ENCODE assay signal across 11 cellular contexts in genomic region chr5:7397005-7397546, GRCh38. TPM values are rescaled to one million over a fixed set of nuclear protein-coding genes. Genes with fewer than 3 reads are reported as not detected.
DNase-seq lines count a peak whose midpoint lies in the region; ATAC-seq, FAIRE-seq and TF ChIP-seq lines count a peak whose summit lies in the region.
"Had no signal": no experiment of that assay in that cellular context is flagged by ENCODE, and none has a peak within 500 bp of the region (broad histone marks: within the 10 kb centered on the region; RNA-seq: fewer than 3 reads in every experiment).

No MANE protein-coding gene starts in this region.

- H3K4me3 ChIP-seq in astrocyte (ENCODE audit: insufficient read depth, low read depth, low read length) (peak overlapping the region; percentile 46), thoracic aorta (peak overlapping the region; percentile 87)

- H3K27ac ChIP-seq in astrocyte (ENCODE audit: low read depth, low read length) (no peak overlapping the region), thoracic aorta (peak overlapping the region in 1 of 2 donors; percentile 56)

- no peak overlapping the region for H3K27ac Mint-ChIP-seq in astrocyte (ENCODE audit: unreplicated experiment)

- H3K4me1 ChIP-seq in astrocyte (ENCODE audit: insufficient read depth, low read length) (no peaks in the 10 kb centered on the region), thoracic aorta (ENCODE audit: control insufficient read depth in 1 of 2, low read depth in 2 of 2) (peaks cover 0 to 5% of the 10 kb centered on the region in 2 donors)

- H3K27me3 ChIP-seq in astrocyte (ENCODE audit: insufficient read depth, low read length), result peaks cover 27% of the 10 kb centered on the region
- no peaks in the 10 kb centered on the region for H3K27me3 ChIP-seq in thoracic aorta (replicated peaks; ENCODE audit: insufficient read depth)

- no peaks in the 10 kb centered on the region for H3K79me2 ChIP-seq in astrocyte (ENCODE audit: insufficient read depth, low read length)

- no peaks in the 10 kb centered on the region for H3K4me1 Mint-ChIP-seq in astrocyte (ENCODE audit: low read depth, unreplicated experiment)

- ATAC-seq in thoracic aorta (ENCODE audit: insufficient number of reproducible peaks, low FRiP score, low read depth) (no peak), left colon (no peak)

- intact Hi-C loops in posterior vena cava (cut with DNase I), result loop anchor here (10.0 kb wide), 4 partner anchors 348 to 632 kb away; no protein-coding TSS in a partner anchor
- intact Hi-C loops in left colon (cut with DNase I, micrococcal nuclease), result no loop called here

- peak; percentile 9 to 41 for DNase-seq in NCI-H2081 (lab: John Stamatoyannopoulos, UW)
- no peak for DNase-seq in NCI-H2081 treated with DMSO at 0.1 percent for 48 hours (lab: John Stamatoyannopoulos, UW)
- peak; percentile 25 for DNase-seq in astrocyte (ENCODE audit: low read depth)
- peak; percentile 79 for DNase-seq in left kidney (ENCODE audit: low read depth, low spot score)
- DNase-seq in thoracic aorta (ENCODE audit: low spot score), result no peak
- DNase-seq in activated CD8-positive, alpha-beta memory T cell treated with anti-CD3 and anti-CD28 coated beads for 24 hours, result no peak
- no peak for DNase-seq in posterior vena cava (ENCODE audit: low spot score)
- no peak for DNase-seq in left colon
- DNase-seq: T-helper 9 cell had no signal

- no peaks in the 10 kb centered on the region for H3K27me3 Mint-ChIP-seq in astrocyte (ENCODE audit: low read depth, unreplicated experiment)

- H3K9me3 ChIP-seq in astrocyte (ENCODE audit: insufficient read depth, low read depth, low read length), result no peaks in the 10 kb centered on the region
- no peaks in the 10 kb centered on the region for H3K9me3 ChIP-seq in thoracic aorta

- H4K20me1 ChIP-seq in astrocyte (ENCODE audit: insufficient read depth, low read length), result no peaks in the 10 kb centered on the region

- no peak for TF ChIP-seq CTCF in astrocyte (IDR thresholded peaks at IDR 0.05; ENCODE audit: insufficient read depth, low read depth, low read length)
- TF ChIP-seq CTCF in thoracic aorta (IDR thresholded peaks at IDR 0.05), result no peak

- H3K9ac ChIP-seq in astrocyte (ENCODE audit: low read length), result peak overlapping the region; percentile 10

- no peaks in the 10 kb centered on the region for H3K36me3 ChIP-seq in astrocyte (ENCODE audit: insufficient read depth, low read length)
- H3K36me3 ChIP-seq in thoracic aorta, result no peaks in the 10 kb centered on the region

- H3K9me3 Mint-ChIP-seq in astrocyte (ENCODE audit: unreplicated experiment), result no peaks in the 10 kb centered on the region

- no peak for FAIRE-seq in astrocyte (lab: Jason Lieb, UNC)
- FAIRE-seq: A204.1, colon had no signal

- peak overlapping the region; percentile 88 for H2AFZ ChIP-seq in astrocyte (ENCODE audit: low read depth, low read length)

- H3K36me3 Mint-ChIP-seq in astrocyte (ENCODE audit: low read depth, unreplicated experiment), result no peaks in the 10 kb centered on the region

- H3K4me2 ChIP-seq in astrocyte (ENCODE audit: low read length), result peak overlapping the region; percentile 78

- H3K4me3 Mint-ChIP-seq in astrocyte (ENCODE audit: unreplicated experiment), result peak overlapping the region; percentile 75

RNA-seq across cellular contexts. Expression of gene ADCY2, which starts 1.1 kb away (rescaled TPM):
- total RNA-seq in astrocyte (3.7 and 5.7 TPM in 2 replicates), thoracic aorta (10 to 100 TPM in 1 of 2 donors, 1 to 10 TPM in 1; 5.0 to 14.8 TPM), posterior vena cava (10 to 100 TPM in 1 of 2 donors, 1 to 10 TPM in 1; 8.3 to 15.1 TPM), left colon (1 to 10 TPM in 1 of 2 donors, under 1 TPM in 1; 0.52 to 2.3 TPM)

Comparison
In these comparisons a context has a peak if more than half of its experiments do, and no peak if none do; other contexts are left out.
1. DNase-seq: peak in NCI-H2081 (2 of 2), astrocyte (single experiment) and left kidney (single experiment); none in NCI-H2081 treated with DMSO at 0.1 percent for 48 hours (single experiment), thoracic aorta (single experiment), activated CD8-positive, alpha-beta memory T cell treated with anti-CD3 and anti-CD28 coated beads for 24 hours (single experiment), posterior vena cava (single experiment) and left colon (0 of 2).
2. intact Hi-C loops: an anchor here in posterior vena cava (10.0 kb wide); none called in left colon.